In genomic region chr1:64898107-64898861, GRCh38 we compare ENCODE assay signal across 1 cellular context.
TF ChIP-seq lines count a peak whose summit lies in the region.

No MANE protein-coding gene starts in this region.

TF ChIP-seq in GM12878, 131 proteins besides CTCF, POLR2A, EP300 and RAD21 (continued from another document):
- no peak for TF ChIP-seq IRF3 (IDR thresholded peaks at IDR 0.05)
- peak; percentile 51; the same call in 1 of the 2 replicates for TF ChIP-seq FOXM1 (IDR thresholded peaks at IDR 0.05; ENCODE audit: low read depth, low read length)
- TF ChIP-seq SREBF1 (IDR thresholded peaks at IDR 0.05; ENCODE audit: low read length), result no peak
